ENCODE assay signal across 1 cellular context in the genomic region with DNA sequence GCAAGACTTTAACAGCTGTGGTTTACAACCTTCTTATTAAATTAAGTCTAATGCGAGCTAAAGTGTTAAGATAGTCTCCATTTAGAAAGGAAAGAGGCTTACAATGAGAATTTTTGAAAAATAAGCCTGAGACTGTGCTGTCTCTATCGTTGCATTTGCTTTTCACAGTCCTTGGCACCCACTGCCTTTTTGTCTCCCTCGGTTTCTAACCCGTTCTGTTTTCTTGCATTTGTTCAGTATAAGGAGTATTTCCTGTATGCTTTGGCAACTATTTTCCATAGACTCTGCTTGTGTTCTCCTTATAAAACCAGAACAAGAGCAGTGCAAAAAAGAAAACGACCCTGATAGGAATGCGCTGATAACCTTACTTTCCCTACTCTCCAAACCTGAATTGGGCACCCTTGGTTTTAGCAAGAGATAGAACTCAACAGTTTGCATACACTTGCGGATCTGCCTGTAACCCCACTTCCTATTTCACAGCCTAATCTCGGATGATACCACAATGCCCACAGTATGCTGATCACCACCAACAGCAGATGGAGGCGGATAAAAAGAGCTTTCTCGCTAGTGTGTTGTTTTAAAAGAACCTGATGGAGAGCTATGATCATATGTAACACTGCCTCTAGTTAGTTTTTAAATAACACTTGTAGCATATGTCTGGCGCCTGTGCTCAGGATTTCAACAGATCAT.
TF ChIP-seq lines count a peak whose summit lies in the region.

No MANE protein-coding gene starts in this region.

TF ChIP-seq in GM23338, 12 proteins besides CTCF, POLR2A, EP300 and RAD21 (continued from another document):
- TF ChIP-seq, protein P1, sequence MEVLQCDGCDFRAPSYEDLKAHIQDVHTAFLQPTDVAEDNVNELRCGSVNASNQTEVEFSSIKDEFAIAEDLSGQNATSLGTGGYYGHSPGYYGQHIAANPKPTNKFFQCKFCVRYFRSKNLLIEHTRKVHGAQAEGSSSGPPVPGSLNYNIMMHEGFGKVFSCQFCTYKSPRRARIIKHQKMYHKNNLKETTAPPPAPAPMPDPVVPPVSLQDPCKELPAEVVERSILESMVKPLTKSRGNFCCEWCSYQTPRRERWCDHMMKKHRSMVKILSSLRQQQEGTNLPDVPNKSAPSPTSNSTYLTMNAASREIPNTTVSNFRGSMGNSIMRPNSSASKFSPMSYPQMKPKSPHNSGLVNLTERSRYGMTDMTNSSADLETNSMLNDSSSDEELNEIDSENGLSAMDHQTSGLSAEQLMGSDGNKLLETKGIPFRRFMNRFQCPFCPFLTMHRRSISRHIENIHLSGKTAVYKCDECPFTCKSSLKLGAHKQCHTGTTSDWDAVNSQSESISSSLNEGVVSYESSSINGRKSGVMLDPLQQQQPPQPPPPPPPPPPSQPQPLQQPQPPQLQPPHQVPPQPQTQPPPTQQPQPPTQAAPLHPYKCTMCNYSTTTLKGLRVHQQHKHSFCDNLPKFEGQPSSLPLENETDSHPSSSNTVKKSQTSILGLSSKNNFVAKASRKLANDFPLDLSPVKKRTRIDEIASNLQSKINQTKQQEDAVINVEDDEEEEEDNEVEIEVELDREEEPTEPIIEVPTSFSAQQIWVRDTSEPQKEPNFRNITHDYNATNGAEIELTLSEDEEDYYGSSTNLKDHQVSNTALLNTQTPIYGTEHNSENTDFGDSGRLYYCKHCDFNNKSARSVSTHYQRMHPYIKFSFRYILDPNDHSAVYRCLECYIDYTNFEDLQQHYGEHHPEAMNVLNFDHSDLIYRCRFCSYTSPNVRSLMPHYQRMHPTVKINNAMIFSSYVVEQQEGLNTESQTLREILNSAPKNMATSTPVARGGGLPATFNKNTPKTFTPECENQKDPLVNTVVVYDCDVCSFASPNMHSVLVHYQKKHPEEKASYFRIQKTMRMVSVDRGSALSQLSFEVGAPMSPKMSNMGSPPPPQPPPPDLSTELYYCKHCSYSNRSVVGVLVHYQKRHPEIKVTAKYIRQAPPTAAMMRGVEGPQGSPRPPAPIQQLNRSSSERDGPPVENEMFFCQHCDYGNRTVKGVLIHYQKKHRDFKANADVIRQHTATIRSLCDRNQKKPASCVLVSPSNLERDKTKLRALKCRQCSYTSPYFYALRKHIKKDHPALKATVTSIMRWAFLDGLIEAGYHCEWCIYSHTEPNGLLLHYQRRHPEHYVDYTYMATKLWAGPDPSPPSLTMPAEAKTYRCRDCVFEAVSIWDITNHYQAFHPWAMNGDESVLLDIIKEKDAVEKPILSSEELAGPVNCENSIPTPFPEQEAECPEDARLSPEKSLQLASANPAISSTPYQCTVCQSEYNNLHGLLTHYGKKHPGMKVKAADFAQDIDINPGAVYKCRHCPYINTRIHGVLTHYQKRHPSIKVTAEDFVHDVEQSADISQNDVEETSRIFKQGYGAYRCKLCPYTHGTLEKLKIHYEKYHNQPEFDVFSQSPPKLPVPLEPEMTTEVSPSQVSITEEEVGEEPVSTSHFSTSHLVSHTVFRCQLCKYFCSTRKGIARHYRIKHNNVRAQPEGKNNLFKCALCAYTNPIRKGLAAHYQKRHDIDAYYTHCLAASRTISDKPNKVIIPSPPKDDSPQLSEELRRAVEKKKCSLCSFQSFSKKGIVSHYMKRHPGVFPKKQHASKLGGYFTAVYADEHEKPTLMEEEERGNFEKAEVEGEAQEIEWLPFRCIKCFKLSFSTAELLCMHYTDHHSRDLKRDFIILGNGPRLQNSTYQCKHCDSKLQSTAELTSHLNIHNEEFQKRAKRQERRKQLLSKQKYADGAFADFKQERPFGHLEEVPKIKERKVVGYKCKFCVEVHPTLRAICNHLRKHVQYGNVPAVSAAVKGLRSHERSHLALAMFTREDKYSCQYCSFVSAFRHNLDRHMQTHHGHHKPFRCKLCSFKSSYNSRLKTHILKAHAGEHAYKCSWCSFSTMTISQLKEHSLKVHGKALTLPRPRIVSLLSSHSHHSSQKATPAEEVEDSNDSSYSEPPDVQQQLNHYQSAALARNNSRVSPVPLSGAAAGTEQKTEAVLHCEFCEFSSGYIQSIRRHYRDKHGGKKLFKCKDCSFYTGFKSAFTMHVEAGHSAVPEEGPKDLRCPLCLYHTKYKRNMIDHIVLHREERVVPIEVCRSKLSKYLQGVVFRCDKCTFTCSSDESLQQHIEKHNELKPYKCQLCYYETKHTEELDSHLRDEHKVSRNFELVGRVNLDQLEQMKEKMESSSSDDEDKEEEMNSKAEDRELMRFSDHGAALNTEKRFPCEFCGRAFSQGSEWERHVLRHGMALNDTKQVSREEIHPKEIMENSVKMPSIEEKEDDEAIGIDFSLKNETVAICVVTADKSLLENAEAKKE (CRISPR knock-in tag; IDR thresholded peaks at IDR 0.05) = no peak
- TF ChIP-seq ZNF331 (CRISPR knock-in tag; IDR thresholded peaks at IDR 0.05; ENCODE audit: low read depth) (no peak), EZH2phosphoT487 (IDR thresholded peaks at IDR 0.05; ENCODE audit: unreplicated experiment) (no peak), ZNF114 (CRISPR knock-in tag; IDR thresholded peaks at IDR 0.05) (no peak), NANOG (IDR thresholded peaks at IDR 0.05; ENCODE audit: borderline replicate concordance) (no peak)
